In the genomic region with DNA sequence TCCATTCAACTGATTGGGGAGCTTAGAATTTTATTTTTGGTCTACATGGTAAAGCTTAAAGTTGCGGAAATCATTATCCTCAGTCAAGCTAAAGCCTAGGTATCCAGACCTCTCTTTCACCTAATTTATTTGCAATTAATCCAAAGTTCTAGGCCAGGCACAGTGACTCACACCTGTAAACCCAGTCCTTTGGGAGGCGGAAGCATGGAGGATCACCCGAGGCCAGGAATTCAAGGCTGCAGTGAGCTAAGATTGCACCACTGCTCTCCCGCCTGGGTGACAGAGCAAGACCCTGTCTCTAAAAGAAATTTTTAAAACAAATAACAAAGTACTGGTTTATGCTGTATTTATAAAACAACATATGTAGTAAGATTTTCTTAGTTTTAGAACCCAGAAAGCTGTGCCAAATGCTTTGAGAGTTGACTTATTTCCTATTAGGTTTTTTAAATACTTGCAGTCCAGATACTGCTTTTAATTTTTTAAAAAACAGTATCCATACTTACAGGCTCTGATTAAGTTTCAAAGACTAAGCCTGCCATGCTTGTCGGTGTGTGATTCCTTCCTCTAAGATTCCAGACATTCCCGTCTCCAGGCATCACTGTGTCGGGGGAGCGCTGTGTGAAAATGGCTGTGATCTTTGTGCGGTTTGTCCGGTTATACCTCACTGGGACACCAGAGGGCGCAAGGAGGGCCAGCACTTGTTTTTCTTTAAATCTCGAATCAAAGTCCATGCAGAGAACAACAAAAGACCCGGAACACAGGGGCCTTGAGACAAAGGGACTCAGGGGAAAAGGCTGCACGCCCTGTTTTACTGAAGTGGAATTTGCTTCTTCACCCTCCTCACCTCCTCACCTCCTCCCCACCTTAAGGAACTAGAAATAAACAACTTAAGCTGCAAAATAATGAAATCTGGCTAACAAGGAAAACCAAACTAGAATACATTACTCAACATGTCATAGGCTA, we compare ENCODE assay signal across 8 cellular contexts. TPM values are rescaled to one million over a fixed set of nuclear protein-coding genes. Genes with fewer than 3 reads are reported as not detected.
DNase-seq lines count a peak whose midpoint lies in the region; ATAC-seq, FAIRE-seq and TF ChIP-seq lines count a peak whose summit lies in the region.

No MANE protein-coding gene starts in this region.

- ATAC-seq in GM19455 (IDR thresholded peaks at IDR 0.05; ENCODE audit: unreplicated experiment), result peak; percentile 86

- no peak overlapping the region for H3K14ac ChIP-seq in H1 (ENCODE audit: insufficient read length)

- H3K23me2 ChIP-seq in H1 (ENCODE audit: low read depth, low read length), result no peaks in the 10 kb centered on the region; the same call in 1 of the 2 replicates

- H3K79me1 ChIP-seq in H1 (ENCODE audit: low read depth, low read length), result no peaks in the 10 kb centered on the region

- H2AK5ac ChIP-seq in H1 (ENCODE audit: low read depth, low read length), result no peak overlapping the region

- H3K18ac ChIP-seq in H1 (ENCODE audit: extremely low read depth, low read length), result peak overlapping the region; percentile 41; the same call in 1 of the 2 replicates

- no peaks in the 10 kb centered on the region for H3K4me1 ChIP-seq in CD8-positive, alpha-beta memory T cell (ENCODE audit: insufficient read depth, low read length)
- peaks cover 5 to 19% (median 14%) of the 10 kb centered on the region in 4 experiments for H3K4me1 ChIP-seq in H1 (replicated peaks in 1 of 4; ENCODE audit: control insufficient read depth in 3 of 4, insufficient read depth in 4 of 4, low read length in 3 of 4)

- peak; percentile 73 to 87 (median 76) for DNase-seq in CD8-positive, alpha-beta memory T cell
- peak; percentile 95 for DNase-seq in HK-2 (ENCODE audit: unreplicated experiment)
- peak; percentile 82 for DNase-seq in NCI-H82 treated with DMSO at 0.1 percent for 48 hours (lab: John Stamatoyannopoulos, UW; ENCODE audit: unreplicated experiment)
- peak; percentile 95 for DNase-seq in activated CD8-positive, alpha-beta memory T cell treated with anti-CD3 and anti-CD28 coated beads for 24 hours
- peak; percentile 94 to 97 for DNase-seq in H1 (ENCODE audit: low read depth in 1 of 2, low spot score in 2 of 2)
- DNase-seq in mesenteric fat pad (ENCODE audit: low spot score), result peak; percentile 91
- DNase-seq in stimulated activated CD8-positive, alpha-beta memory T cell treated with anti-CD3 and anti-CD28 coated beads, Interleukin-15, amount 100 ng/mL, for 24 hours (ENCODE audit: low read depth), result peak; percentile 52

- no peak overlapping the region for H4K91ac ChIP-seq in H1 (replicated peaks; ENCODE audit: insufficient read length, low read length)

- CTCF ChIA-PET in CD8-positive, alpha-beta memory T cell (lab: Charles Lee), result interaction anchor here (0.6 to 9.5 kb wide), 20 partner anchors 10 to 163 kb away, joined by 3 to 231 read pairs (median 4); a partner anchor contains a TSS
- CTCF ChIA-PET in H1 (lab: Charles Lee; ENCODE audit: partially characterized antibody), result interaction anchor here (0.6 to 7.3 kb wide), 25 partner anchors 10 to 250 kb away, joined by 3 to 66 read pairs (median 4); a partner anchor contains a TSS

- TF ChIP-seq EP300 in H1 (IDR thresholded peaks at IDR 0.05; ENCODE audit: borderline replicate concordance in 1 of 2, low read depth in 2 of 2, low read length in 2 of 2), result peak in 1 of 2 experiments; percentile 76; a peak in 1 of 3 replicates

- H3K9ac ChIP-seq in H1 (replicated peaks in 1 of 4; ENCODE audit: extremely low read depth in 1 of 4, low read depth in 3 of 4, low read length in 3 of 4), result no peak overlapping the region; a peak in 1 of 7 replicates

- TF ChIP-seq CTCF in H1 (IDR thresholded peaks at IDR 0.05; ENCODE audit: control extremely low read depth in 1 of 3, insufficient read depth in 1 of 3, low read depth in 1 of 3, low read length in 3 of 3), result peak; percentile 71 to 96 (median 81)

- peaks cover 0 to 2% of the 10 kb centered on the region in 2 donors for H3K27me3 Mint-ChIP-seq in CD8-positive, alpha-beta memory T cell

- H3K27ac ChIP-seq in CD8-positive, alpha-beta memory T cell (ENCODE audit: low read depth, low read length), result no peak overlapping the region
- H3K27ac ChIP-seq in H1 (ENCODE audit: low read depth, low read length), result 0 out of 2 replicates have a peak overlapping the region, but pooled peaks have one; percentile 17

- H3K4me3 Mint-ChIP-seq in CD8-positive, alpha-beta memory T cell, result peak overlapping the region in 4 of 7 donors; percentile 3 to 71 (median 31)

- no peaks in the 10 kb centered on the region for H4K20me1 ChIP-seq in H1 (replicated peaks in 1 of 2; ENCODE audit: control insufficient read depth in 1 of 2, insufficient read depth in 2 of 2, low read length in 2 of 2)

- WGBS in H1 (ENCODE audit: extremely low coverage in 1 of 2, insufficient coverage in 1 of 2, insufficient read length in 1 of 2, insufficient replicate concordance in 2 of 2, low coverage in 1 of 2, low lambda C conversion rate in 2 of 2, missing lambda C conversion rate in 1 of 2), 2 experiments, result 22% methylated on average over 14 of the region's 14 CpGs; no CpG with 5 or more reads in 1 of the 2 experiments

- no peak overlapping the region for H2BK120ac ChIP-seq in H1 (replicated peaks; ENCODE audit: low read depth, low read length)

- no peaks in the 10 kb centered on the region for H3K79me2 ChIP-seq in H1 (ENCODE audit: control insufficient read depth in 1 of 2, insufficient read depth in 2 of 2, low read length in 2 of 2)

- H4K5ac ChIP-seq in H1 (ENCODE audit: insufficient read length, low read depth, low read length), result peak overlapping the region; percentile 47

- H3K9me3 Mint-ChIP-seq in CD8-positive, alpha-beta memory T cell, result no peaks in the 10 kb centered on the region

- H2BK20ac ChIP-seq in H1 (ENCODE audit: low read length), result no peak overlapping the region

- H3K4me3 ChIP-seq in CD8-positive, alpha-beta memory T cell (ENCODE audit: low read length), result no peak overlapping the region
- H3K4me3 ChIP-seq in H1 (ENCODE audit: extremely low read depth in 1 of 4, insufficient read depth in 2 of 4, low read depth in 3 of 4, low read length in 4 of 4), result peak overlapping the region in 1 of 4 experiments; percentile 35; a peak in 2 of 8 replicates

- H2BK5ac ChIP-seq in H1 (ENCODE audit: low read depth, low read length), result peak overlapping the region; percentile 53; the same call in 1 of the 2 replicates

- H4K8ac ChIP-seq in H1 (ENCODE audit: extremely low read depth, insufficient read depth, low read length), result no peak overlapping the region

- no peak overlapping the region for H3K4ac ChIP-seq in H1 (replicated peaks; ENCODE audit: insufficient read length, low read depth, low read length)

- H2AFZ ChIP-seq in H1 (ENCODE audit: low read length), result no peak overlapping the region; the same call in 1 of the 2 replicates

- peak in 1 of 2 experiments; percentile 61; a peak in 2 of 3 replicates for TF ChIP-seq POLR2A in H1 (IDR thresholded peaks at IDR 0.05; ENCODE audit: control extremely low read depth in 1 of 2, low read depth in 2 of 2, low read length in 2 of 2)

- no peaks in the 10 kb centered on the region for H3K36me3 ChIP-seq in CD8-positive, alpha-beta memory T cell (ENCODE audit: insufficient read depth, low read length)
- H3K36me3 ChIP-seq in H1 (ENCODE audit: control insufficient read depth in 2 of 4, insufficient read depth in 4 of 4, low read length in 3 of 4), result no peaks in the 10 kb centered on the region

- H3K4me2 ChIP-seq in H1 (ENCODE audit: insufficient read depth in 1 of 2, low read depth in 2 of 2, low read length in 2 of 2), result peak overlapping the region in 1 of 2 experiments; percentile 55; a peak in 3 of 4 replicates

- H2BK12ac ChIP-seq in H1 (ENCODE audit: low read depth, low read length), result peak overlapping the region; percentile 89; the same call in 1 of the 2 replicates

- H3K9me3 ChIP-seq in CD8-positive, alpha-beta memory T cell (ENCODE audit: low read length), result no peaks in the 10 kb centered on the region
- no peaks in the 10 kb centered on the region for H3K9me3 ChIP-seq in H1 (ENCODE audit: insufficient read depth in 2 of 2, low read depth in 1 of 2, low read length in 1 of 2)

- H3K56ac ChIP-seq in H1 (replicated peaks; ENCODE audit: insufficient read length, low read depth, low read length), result no peak overlapping the region

- H2BK15ac ChIP-seq in H1 (ENCODE audit: low read length), result no peak overlapping the region

- TF ChIP-seq RAD21 in H1 (IDR thresholded peaks at IDR 0.05 in 1 of 2, conservative IDR thresholded peaks at IDR 0.05 in 1 of 2; ENCODE audit: low read depth in 2 of 2, low read length in 2 of 2), result peak; percentile 62 to 68

- H3K36me3 Mint-ChIP-seq in CD8-positive, alpha-beta memory T cell, result no peaks in the 10 kb centered on the region

- no peaks in the 10 kb centered on the region for H3K27me3 ChIP-seq in CD8-positive, alpha-beta memory T cell (ENCODE audit: insufficient read depth, low read length, poor library complexity, severe bottlenecking)
- no peaks in the 10 kb centered on the region for H3K27me3 ChIP-seq in H1 (replicated peaks in 1 of 4; ENCODE audit: control insufficient read depth in 3 of 4, extremely low read depth in 1 of 4, insufficient read depth in 3 of 4, low read length in 3 of 4)

- H3K4me1 Mint-ChIP-seq in CD8-positive, alpha-beta memory T cell, result peaks cover 5 to 11% (median 7%) of the 10 kb centered on the region in 3 donors

- FAIRE-seq in H1 (lab: Jason Lieb, UNC), result peak; percentile 86

- POLR2A ChIA-PET in CD8-positive, alpha-beta memory T cell (lab: Charles Lee), result interaction anchor here (0.6 to 4.5 kb wide), 4 partner anchors 13 to 41 kb away, joined by 3 to 46 read pairs (median 8); a partner anchor contains a TSS
- POLR2A ChIA-PET in H1 (lab: Charles Lee; ENCODE audit: partially characterized antibody), result interaction anchor here (1.0 to 3.3 kb wide), 9 partner anchors 10 to 71 kb away, joined by 3 to 30 read pairs (median 4); a partner anchor contains a TSS

- peak overlapping the region; percentile 9 to 91 (median 83) for H3K27ac Mint-ChIP-seq in CD8-positive, alpha-beta memory T cell

- no peak overlapping the region for H3K23ac ChIP-seq in H1 (ENCODE audit: insufficient read length)

TF ChIP-seq in H1, 55 proteins besides CTCF, POLR2A, EP300 and RAD21 (continues in another document):
- peak; percentile 57; the same call in 1 of the 2 replicates for TF ChIP-seq SP1 (IDR thresholded peaks at IDR 0.05; ENCODE audit: low read depth, low read length)
- TF ChIP-seq BCL11A (IDR thresholded peaks at IDR 0.05; ENCODE audit: low read depth in 2 of 2, low read length in 2 of 2), result no peak

RNA-seq across cellular contexts. Expression of a gene that starts 24.6 kb away (rescaled TPM):
- total RNA-seq in CD8-positive, alpha-beta memory T cell, result 100 to 1,000 TPM; 260 to 274 TPM
- 42.0 TPM for polyA plus RNA-seq in CD8-positive, alpha-beta memory T cell
- 189 and 195 TPM in 2 replicates for total RNA-seq in H1 (2021; fragmentation: NEBNext Ultra II Directional; extraction: Animal tissue kit (Norgen Biotek cat#: 25700))
- polyA plus RNA-seq in H1 (2011; rRNA removed), result 30.9 and 43.9 TPM in 2 replicates
- 58.1 TPM for polyA plus RNA-seq in H1 (2011; cell fraction: cytosol; rRNA removed)
- 26.2 TPM for polyA plus RNA-seq in H1 (2011; cell fraction: nucleus; rRNA removed)
- 63.8 to 119 TPM (median 82.0 TPM) in 4 replicates for polyA plus RNA-seq in H1 (2012, experiment 1 of 2)
- 20.6 TPM for polyA plus RNA-seq in H1 (2012, experiment 2 of 2)
- polyA plus RNA-seq in H1 (2013, experiment 1 of 2), result 98.7 TPM
- polyA plus RNA-seq in H1 (2013, experiment 2 of 2), result 96.6 TPM
- 59.4 and 91.7 TPM in 2 replicates for polyA minus RNA-seq in H1 (2011; rRNA and poly(A)+ RNA removed)
- 136 TPM for polyA minus RNA-seq in H1 (2011; cell fraction: cytosol; rRNA and poly(A)+ RNA removed)
- 123 TPM for polyA minus RNA-seq in H1 (2011; cell fraction: nucleus; rRNA and poly(A)+ RNA removed)
- 21.7 TPM for total RNA-seq in mesenteric fat pad
